Comparison of ENCODE assay signal across 8 cellular contexts in genomic region chr6:153024401-153025017, GRCh38. TPM values are rescaled to one million over a fixed set of nuclear protein-coding genes. Genes with fewer than 3 reads are reported as not detected.
DNase-seq lines count a peak whose midpoint lies in the region; ATAC-seq and TF ChIP-seq lines count a peak whose summit lies in the region.

No MANE protein-coding gene starts in this region.

- no peak overlapping the region for H3K4me3 Mint-ChIP-seq in activated T-helper 1 cell treated with anti-CD3 and anti-CD28 coated beads, Interleukin-12 subunit alpha, Interleukin-12 subunit beta, Interleukin-2, Interleukin-4 antibody, amounts not matched to agents 30 ng/mL and 10 ng/mL and 1 ng/mL, durations not matched to agents 14 hours and 24 hours and 36 hours
- no peak overlapping the region for H3K4me3 Mint-ChIP-seq in osteocyte (ENCODE audit: unreplicated experiment)

- intact Hi-C loops in activated T-helper 1 cell treated with anti-CD3 and anti-CD28 coated beads, Interleukin-12 subunit alpha, Interleukin-12 subunit beta, Interleukin-2, Interleukin-4 antibody, amounts not matched to agents 30 ng/mL and 10 ng/mL and 1 ng/mL, durations not matched to agents 14 hours and 24 hours and 36 hours (cut with micrococcal nuclease) = loop anchor here (1.0 to 2.0 kb wide), 4 partner anchors 21 to 160 kb away; no protein-coding TSS in a partner anchor

- peak; percentile 85 for TF ChIP-seq CTCF in osteocyte (IDR thresholded peaks at IDR 0.05)

- peak; percentile 98 for ATAC-seq in GM21619 (IDR thresholded peaks at IDR 0.05; ENCODE audit: unreplicated experiment)

- H3K36me3 Mint-ChIP-seq in activated T-helper 1 cell treated with anti-CD3 and anti-CD28 coated beads, Interleukin-12 subunit alpha, Interleukin-12 subunit beta, Interleukin-2, Interleukin-4 antibody, amounts not matched to agents 30 ng/mL and 10 ng/mL and 1 ng/mL, durations not matched to agents 14 hours and 24 hours and 36 hours (ENCODE audit: low read depth) = no peaks in the 10 kb centered on the region
- no peaks in the 10 kb centered on the region for H3K36me3 Mint-ChIP-seq in osteocyte (ENCODE audit: unreplicated experiment)

- H3K27me3 Mint-ChIP-seq in activated T-helper 1 cell treated with anti-CD3 and anti-CD28 coated beads, Interleukin-12 subunit alpha, Interleukin-12 subunit beta, Interleukin-2, Interleukin-4 antibody, amounts not matched to agents 30 ng/mL and 10 ng/mL and 1 ng/mL, durations not matched to agents 14 hours and 24 hours and 36 hours (ENCODE audit: insufficient read depth) = peaks cover 40% of the 10 kb centered on the region
- no peaks in the 10 kb centered on the region for H3K27me3 Mint-ChIP-seq in osteocyte (ENCODE audit: unreplicated experiment)

- DNase-seq in DMS 273 (lab: John Stamatoyannopoulos, UW; ENCODE audit: unreplicated experiment) (peak; percentile 79), DMS 273 treated with DMSO at 0.1 percent for 48 hours (lab: John Stamatoyannopoulos, UW) (no peak), HS-27A (ENCODE audit: low read depth) (peak; percentile 30), OCI-M1 (lab: John Stamatoyannopoulos, UW) (peak; percentile 89), foreskin melanocyte (peak; percentile 38), osteocyte (ENCODE audit: extremely low spot score, unreplicated experiment) (no peak)
- peak; percentile 28 for DNase-seq in activated T-helper 1 cell treated with anti-CD3 and anti-CD28 coated beads, Interleukin-12 subunit alpha, Interleukin-12 subunit beta, Interleukin-2, Interleukin-4 antibody, amounts not matched to agents 30 ng/mL and 10 ng/mL and 1 ng/mL, durations not matched to agents 14 hours and 24 hours and 36 hours (ENCODE audit: low spot score)

- peaks cover 7% of the 10 kb centered on the region for H3K4me1 Mint-ChIP-seq in activated T-helper 1 cell treated with anti-CD3 and anti-CD28 coated beads, Interleukin-12 subunit alpha, Interleukin-12 subunit beta, Interleukin-2, Interleukin-4 antibody, amounts not matched to agents 30 ng/mL and 10 ng/mL and 1 ng/mL, durations not matched to agents 14 hours and 24 hours and 36 hours (ENCODE audit: low read depth)
- no peaks in the 10 kb centered on the region for H3K4me1 Mint-ChIP-seq in osteocyte (ENCODE audit: unreplicated experiment)

- no peaks in the 10 kb centered on the region for H3K9me3 Mint-ChIP-seq in activated T-helper 1 cell treated with anti-CD3 and anti-CD28 coated beads, Interleukin-12 subunit alpha, Interleukin-12 subunit beta, Interleukin-2, Interleukin-4 antibody, amounts not matched to agents 30 ng/mL and 10 ng/mL and 1 ng/mL, durations not matched to agents 14 hours and 24 hours and 36 hours
- H3K9me3 Mint-ChIP-seq in osteocyte (ENCODE audit: unreplicated experiment) = no peaks in the 10 kb centered on the region

- no peak overlapping the region for H3K27ac Mint-ChIP-seq in activated T-helper 1 cell treated with anti-CD3 and anti-CD28 coated beads, Interleukin-12 subunit alpha, Interleukin-12 subunit beta, Interleukin-2, Interleukin-4 antibody, amounts not matched to agents 30 ng/mL and 10 ng/mL and 1 ng/mL, durations not matched to agents 14 hours and 24 hours and 36 hours
- H3K27ac Mint-ChIP-seq in osteocyte (ENCODE audit: unreplicated experiment) = no peak overlapping the region

RNA-seq across cellular contexts. Expression of gene MTRF1L, which starts 22.0 kb away (rescaled TPM):
- 22.7 and 23.2 TPM in 2 replicates for total RNA-seq in activated T-helper 1 cell treated with anti-CD3 and anti-CD28 coated beads, Interleukin-12 subunit alpha, Interleukin-12 subunit beta, Interleukin-2, Interleukin-4 antibody, amounts not matched to agents 30 ng/mL and 10 ng/mL and 1 ng/mL, durations not matched to agents 14 hours and 24 hours and 36 hours
- total RNA-seq in osteocyte = 15.9 and 16.9 TPM in 2 replicates

RNA-seq across cellular contexts. Expression of gene FBXO5, which starts 41.7 kb away (rescaled TPM):
- 29.4 and 33.2 TPM in 2 replicates for total RNA-seq in activated T-helper 1 cell treated with anti-CD3 and anti-CD28 coated beads, Interleukin-12 subunit alpha, Interleukin-12 subunit beta, Interleukin-2, Interleukin-4 antibody, amounts not matched to agents 30 ng/mL and 10 ng/mL and 1 ng/mL, durations not matched to agents 14 hours and 24 hours and 36 hours
- 8.6 and 8.9 TPM in 2 replicates for total RNA-seq in osteocyte

Comparison
In these comparisons a context has a peak if more than half of its experiments do, and no peak if none do; other contexts are left out.
1. DNase-seq: peak in DMS 273 (single experiment), HS-27A (single experiment), OCI-M1 (single experiment), activated T-helper 1 cell treated with anti-CD3 and anti-CD28 coated beads, Interleukin-12 subunit alpha, Interleukin-12 subunit beta, Interleukin-2, Interleukin-4 antibody, amounts not matched to agents 30 ng/mL and 10 ng/mL and 1 ng/mL, durations not matched to agents 14 hours and 24 hours and 36 hours (single experiment) and foreskin melanocyte (single experiment); none in DMS 273 treated with DMSO at 0.1 percent for 48 hours (single experiment) and osteocyte (single experiment).